8 cellular contexts compared by ENCODE assay signal in the genomic region with DNA sequence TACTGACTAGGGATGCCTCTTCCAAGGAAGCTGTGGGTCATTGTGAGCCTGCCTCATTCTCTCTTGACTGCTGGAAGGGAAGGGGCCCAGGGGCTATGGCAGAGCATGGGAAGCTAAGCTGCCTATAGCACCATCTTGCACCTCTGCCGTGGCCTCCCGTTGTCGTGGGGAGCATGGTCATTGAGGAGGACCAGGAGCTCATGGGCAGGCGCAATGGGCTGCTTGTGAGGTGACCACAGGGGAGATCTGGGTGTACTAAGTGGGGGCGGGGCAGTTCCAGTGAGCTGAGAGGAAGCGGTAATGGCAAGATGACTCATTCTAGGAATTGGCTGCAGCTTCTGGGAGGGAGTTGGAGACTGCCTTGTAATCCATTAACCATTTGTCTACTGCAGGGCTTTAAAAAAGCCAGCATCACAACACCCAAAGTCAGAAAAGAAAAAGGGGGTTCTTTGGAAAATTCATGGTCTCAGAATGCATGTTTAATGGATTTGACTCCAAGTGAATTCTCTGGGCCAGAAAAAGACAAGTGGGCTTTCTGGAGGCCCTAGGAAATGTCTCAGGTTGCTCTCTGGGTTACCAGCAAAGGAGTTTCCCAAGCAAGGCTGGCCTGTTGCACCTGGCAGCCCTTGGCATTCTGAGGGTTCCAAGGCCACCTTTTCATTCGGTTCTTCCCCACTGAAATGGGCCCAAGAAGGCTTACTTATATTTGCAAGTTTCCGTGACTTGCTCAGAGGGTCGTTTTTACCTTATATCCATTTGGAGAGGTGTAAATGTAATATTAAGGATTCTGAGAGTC. TPM values are rescaled to one million over a fixed set of nuclear protein-coding genes. Genes with fewer than 3 reads are reported as not detected.
DNase-seq lines count a peak whose midpoint lies in the region; ATAC-seq lines count a peak whose summit lies in the region.

No MANE protein-coding gene starts in this region.

- ATAC-seq in HG02870 (IDR thresholded peaks at IDR 0.05; ENCODE audit: unreplicated experiment) (peak; percentile 12), left ventricle myocardium superior (peak; percentile 58), GM21526 (IDR thresholded peaks at IDR 0.05; ENCODE audit: low FRiP score, unreplicated experiment) (no peak), HG03135 (IDR thresholded peaks at IDR 0.05; ENCODE audit: unreplicated experiment) (no peak)

- intact Hi-C loops in left ventricle myocardium superior (cut with micrococcal nuclease): no loop called here

- H3K27ac ChIP-seq in angular gyrus (ENCODE audit: low read depth, low read length): peak overlapping the region; percentile 44

- DNase-seq in GDM1 (lab: John Stamatoyannopoulos, UW) (peak; percentile 40), SKM-1 (lab: John Stamatoyannopoulos, UW; ENCODE audit: unreplicated experiment) (peak; percentile 78), left ventricle myocardium superior (peak; percentile 90), retina (peak; percentile 30)

RNA-seq across cellular contexts. Expression of gene DUSP5, which starts 3.6 kb away (rescaled TPM):
- total RNA-seq in left ventricle myocardium superior: 7.1 TPM

Comparison
In these comparisons a context has a peak if more than half of its experiments do, and no peak if none do; other contexts are left out.
1. DNase-seq: peak in every context shown above with its lines; median percentile 90 in left ventricle myocardium superior; 78 in SKM-1; 40 in GDM1; 30 in retina.
2. ATAC-seq: peak in HG02870 (single experiment) and left ventricle myocardium superior (single experiment); none in GM21526 (single experiment) and HG03135 (single experiment).